ENCODE assay signal across 2 cellular contexts in genomic region chr6:15303162-15303919, GRCh38.
TF ChIP-seq lines count a peak whose summit lies in the region.

No MANE protein-coding gene starts in this region.

TF ChIP-seq in GM23338, 12 proteins besides CTCF, POLR2A, EP300 and RAD21:
- TF ChIP-seq POLR2AphosphoS5 (IDR thresholded peaks at IDR 0.05; ENCODE audit: low read depth) (peak; percentile 31), ZNF114 (CRISPR knock-in tag; IDR thresholded peaks at IDR 0.05) (no peak), CREB1 (CRISPR knock-in tag; IDR thresholded peaks at IDR 0.05; ENCODE audit: low read depth) (no peak), ZNF331 (CRISPR knock-in tag; IDR thresholded peaks at IDR 0.05; ENCODE audit: low read depth) (no peak)
- TF ChIP-seq, protein P1, sequence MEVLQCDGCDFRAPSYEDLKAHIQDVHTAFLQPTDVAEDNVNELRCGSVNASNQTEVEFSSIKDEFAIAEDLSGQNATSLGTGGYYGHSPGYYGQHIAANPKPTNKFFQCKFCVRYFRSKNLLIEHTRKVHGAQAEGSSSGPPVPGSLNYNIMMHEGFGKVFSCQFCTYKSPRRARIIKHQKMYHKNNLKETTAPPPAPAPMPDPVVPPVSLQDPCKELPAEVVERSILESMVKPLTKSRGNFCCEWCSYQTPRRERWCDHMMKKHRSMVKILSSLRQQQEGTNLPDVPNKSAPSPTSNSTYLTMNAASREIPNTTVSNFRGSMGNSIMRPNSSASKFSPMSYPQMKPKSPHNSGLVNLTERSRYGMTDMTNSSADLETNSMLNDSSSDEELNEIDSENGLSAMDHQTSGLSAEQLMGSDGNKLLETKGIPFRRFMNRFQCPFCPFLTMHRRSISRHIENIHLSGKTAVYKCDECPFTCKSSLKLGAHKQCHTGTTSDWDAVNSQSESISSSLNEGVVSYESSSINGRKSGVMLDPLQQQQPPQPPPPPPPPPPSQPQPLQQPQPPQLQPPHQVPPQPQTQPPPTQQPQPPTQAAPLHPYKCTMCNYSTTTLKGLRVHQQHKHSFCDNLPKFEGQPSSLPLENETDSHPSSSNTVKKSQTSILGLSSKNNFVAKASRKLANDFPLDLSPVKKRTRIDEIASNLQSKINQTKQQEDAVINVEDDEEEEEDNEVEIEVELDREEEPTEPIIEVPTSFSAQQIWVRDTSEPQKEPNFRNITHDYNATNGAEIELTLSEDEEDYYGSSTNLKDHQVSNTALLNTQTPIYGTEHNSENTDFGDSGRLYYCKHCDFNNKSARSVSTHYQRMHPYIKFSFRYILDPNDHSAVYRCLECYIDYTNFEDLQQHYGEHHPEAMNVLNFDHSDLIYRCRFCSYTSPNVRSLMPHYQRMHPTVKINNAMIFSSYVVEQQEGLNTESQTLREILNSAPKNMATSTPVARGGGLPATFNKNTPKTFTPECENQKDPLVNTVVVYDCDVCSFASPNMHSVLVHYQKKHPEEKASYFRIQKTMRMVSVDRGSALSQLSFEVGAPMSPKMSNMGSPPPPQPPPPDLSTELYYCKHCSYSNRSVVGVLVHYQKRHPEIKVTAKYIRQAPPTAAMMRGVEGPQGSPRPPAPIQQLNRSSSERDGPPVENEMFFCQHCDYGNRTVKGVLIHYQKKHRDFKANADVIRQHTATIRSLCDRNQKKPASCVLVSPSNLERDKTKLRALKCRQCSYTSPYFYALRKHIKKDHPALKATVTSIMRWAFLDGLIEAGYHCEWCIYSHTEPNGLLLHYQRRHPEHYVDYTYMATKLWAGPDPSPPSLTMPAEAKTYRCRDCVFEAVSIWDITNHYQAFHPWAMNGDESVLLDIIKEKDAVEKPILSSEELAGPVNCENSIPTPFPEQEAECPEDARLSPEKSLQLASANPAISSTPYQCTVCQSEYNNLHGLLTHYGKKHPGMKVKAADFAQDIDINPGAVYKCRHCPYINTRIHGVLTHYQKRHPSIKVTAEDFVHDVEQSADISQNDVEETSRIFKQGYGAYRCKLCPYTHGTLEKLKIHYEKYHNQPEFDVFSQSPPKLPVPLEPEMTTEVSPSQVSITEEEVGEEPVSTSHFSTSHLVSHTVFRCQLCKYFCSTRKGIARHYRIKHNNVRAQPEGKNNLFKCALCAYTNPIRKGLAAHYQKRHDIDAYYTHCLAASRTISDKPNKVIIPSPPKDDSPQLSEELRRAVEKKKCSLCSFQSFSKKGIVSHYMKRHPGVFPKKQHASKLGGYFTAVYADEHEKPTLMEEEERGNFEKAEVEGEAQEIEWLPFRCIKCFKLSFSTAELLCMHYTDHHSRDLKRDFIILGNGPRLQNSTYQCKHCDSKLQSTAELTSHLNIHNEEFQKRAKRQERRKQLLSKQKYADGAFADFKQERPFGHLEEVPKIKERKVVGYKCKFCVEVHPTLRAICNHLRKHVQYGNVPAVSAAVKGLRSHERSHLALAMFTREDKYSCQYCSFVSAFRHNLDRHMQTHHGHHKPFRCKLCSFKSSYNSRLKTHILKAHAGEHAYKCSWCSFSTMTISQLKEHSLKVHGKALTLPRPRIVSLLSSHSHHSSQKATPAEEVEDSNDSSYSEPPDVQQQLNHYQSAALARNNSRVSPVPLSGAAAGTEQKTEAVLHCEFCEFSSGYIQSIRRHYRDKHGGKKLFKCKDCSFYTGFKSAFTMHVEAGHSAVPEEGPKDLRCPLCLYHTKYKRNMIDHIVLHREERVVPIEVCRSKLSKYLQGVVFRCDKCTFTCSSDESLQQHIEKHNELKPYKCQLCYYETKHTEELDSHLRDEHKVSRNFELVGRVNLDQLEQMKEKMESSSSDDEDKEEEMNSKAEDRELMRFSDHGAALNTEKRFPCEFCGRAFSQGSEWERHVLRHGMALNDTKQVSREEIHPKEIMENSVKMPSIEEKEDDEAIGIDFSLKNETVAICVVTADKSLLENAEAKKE (CRISPR knock-in tag; IDR thresholded peaks at IDR 0.05): no peak
TF ChIP-seq in GM23338: peak in this region for 1.

TF ChIP-seq in H1, 55 proteins besides CTCF, POLR2A, EP300 and RAD21:
- TF ChIP-seq SRF (IDR thresholded peaks at IDR 0.05; ENCODE audit: low read depth, low read length) (no peak), KDM4A (IDR thresholded peaks at IDR 0.05; ENCODE audit: low read depth, low read length, severe bottlenecking) (no peak), CREB1 (IDR thresholded peaks at IDR 0.05) (no peak), NANOG (IDR thresholded peaks at IDR 0.05; ENCODE audit: insufficient read depth, low read depth, low read length, poor library complexity, severe bottlenecking) (no peak)
TF ChIP-seq in H1: peak in this region for 0.
